8 cellular contexts compared by ENCODE assay signal in the genomic region with DNA sequence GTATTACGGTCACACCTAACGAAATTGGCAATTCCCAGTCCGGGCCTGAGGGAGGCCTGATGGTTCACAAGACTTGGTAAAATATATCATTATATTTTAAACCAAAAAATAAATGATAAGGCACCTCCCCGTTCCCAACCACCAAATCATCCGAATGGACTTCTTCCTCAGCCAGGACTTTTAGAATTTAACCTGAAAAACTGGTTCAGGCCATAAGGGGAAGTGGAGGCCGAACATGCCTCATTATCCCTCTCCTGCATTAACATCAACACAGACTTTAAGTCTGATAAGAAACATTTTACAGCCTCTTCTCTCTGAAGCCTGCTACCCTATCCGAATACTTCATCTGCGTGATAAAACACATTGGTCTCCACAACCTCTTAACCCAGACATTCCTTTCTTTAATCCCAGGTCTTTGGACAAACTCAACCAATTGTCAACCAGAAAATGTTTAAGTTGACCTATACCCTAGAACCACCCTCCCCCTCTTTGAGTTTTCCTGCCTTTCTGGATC. TPM values are rescaled to one million over a fixed set of nuclear protein-coding genes. Genes with fewer than 3 reads are reported as not detected.
DNase-seq lines count a peak whose midpoint lies in the region; ATAC-seq, FAIRE-seq and TF ChIP-seq lines count a peak whose summit lies in the region.

No MANE protein-coding gene starts in this region.

- TF ChIP-seq POLR2A in vagina (IDR thresholded peaks at IDR 0.05) = no peak

- H3K27me3 ChIP-seq in right atrium auricular region (no peaks in the 10 kb centered on the region), brain microvascular endothelial cell (replicated peaks) (no peaks in the 10 kb centered on the region), mesendoderm (ENCODE audit: insufficient read depth, low read length, poor library complexity) (no peaks in the 10 kb centered on the region), vagina (no peaks in the 10 kb centered on the region)

- intact Hi-C loops in Right ventricle myocardium inferior (cut with DNase I) = loop anchor here (5.0 kb wide), 2 partner anchors 92 to 112 kb away; no protein-coding TSS in a partner anchor
- intact Hi-C loops in vagina (cut with DNase I) = no loop called here

- no peak overlapping the region for H2BK5ac ChIP-seq in mesendoderm (ENCODE audit: low read length)

- no peak overlapping the region for H2AK5ac ChIP-seq in mesendoderm (ENCODE audit: low read length)

- no peak overlapping the region for H4K5ac ChIP-seq in mesendoderm (ENCODE audit: low read length)

- no peaks in the 10 kb centered on the region for H3K79me1 ChIP-seq in mesendoderm (ENCODE audit: low read length)

- in situ Hi-C loops in brain microvascular endothelial cell (cut with HindIII; ENCODE audit: low pct_ligation_motif_present, low sequenced_read_pairs) = no loop called here

- peak overlapping the region; percentile 77 to 92 for H3K4me3 ChIP-seq in right atrium auricular region
- peak overlapping the region; percentile 66 for H3K4me3 ChIP-seq in brain microvascular endothelial cell (ENCODE audit: low read depth, low read length)
- H3K4me3 ChIP-seq in mesendoderm (ENCODE audit: low read length) = no peak overlapping the region
- peak overlapping the region; percentile 78 to 91 for H3K4me3 ChIP-seq in vagina

- FAIRE-seq in HTR-8/SVneo (lab: Jason Lieb, UNC) = no peak

- H3K36me3 ChIP-seq in right atrium auricular region = no peaks in the 10 kb centered on the region
- no peaks in the 10 kb centered on the region for H3K36me3 ChIP-seq in brain microvascular endothelial cell (replicated peaks)
- H3K36me3 ChIP-seq in mesendoderm (ENCODE audit: control insufficient read depth, insufficient read depth, low read length) = no peaks in the 10 kb centered on the region
- no peaks in the 10 kb centered on the region for H3K36me3 ChIP-seq in vagina

- H3K23ac ChIP-seq in mesendoderm (ENCODE audit: low read length) = no peak overlapping the region

- DNase-seq in right atrium auricular region (ENCODE audit: low spot score) (no peak), Right ventricle myocardium inferior (ENCODE audit: missing footprints) (no peak), brain microvascular endothelial cell (no peak), mesendoderm (no peak), vagina (ENCODE audit: extremely low spot score in 2 of 2) (no peak), HTR-8/SVneo (ENCODE audit: insufficient read length, low spot score) (no peak)

- no peak overlapping the region for H2BK15ac ChIP-seq in mesendoderm (replicated peaks; ENCODE audit: low read depth)

- H3K4ac ChIP-seq in mesendoderm (ENCODE audit: low read depth, low read length) = no peak overlapping the region

- H3K9me3 ChIP-seq in right atrium auricular region (no peaks in the 10 kb centered on the region), vagina (no peaks in the 10 kb centered on the region)

- no CpG with 5 or more reads among the region's 8 CpGs for WGBS in mesendoderm (ENCODE audit: extremely low coverage, insufficient coverage, low lambda C conversion rate)

- H4K8ac ChIP-seq in mesendoderm (ENCODE audit: low read depth, low read length) = peak overlapping the region; percentile 93

- TF ChIP-seq CTCF in right atrium auricular region (IDR thresholded peaks at IDR 0.05) (no peak), brain microvascular endothelial cell (IDR thresholded peaks at IDR 0.05; ENCODE audit: low read depth, low read length, missing control alignments) (no peak), vagina (IDR thresholded peaks at IDR 0.05) (no peak)

- no peak overlapping the region for H2BK120ac ChIP-seq in mesendoderm (ENCODE audit: low read depth, low read length)

- H3K4me1 ChIP-seq in right atrium auricular region (peaks cover 0 to 25% of the 10 kb centered on the region in 2 donors), mesendoderm (ENCODE audit: control insufficient read depth, low read depth, low read length) (no peaks in the 10 kb centered on the region), vagina (peaks cover 23% of the 10 kb centered on the region)

- ATAC-seq in Right ventricle myocardium inferior (no peak), GM21723 (IDR thresholded peaks at IDR 0.05; ENCODE audit: unreplicated experiment) (no peak), HG02588 (IDR thresholded peaks at IDR 0.05; ENCODE audit: unreplicated experiment) (no peak)

- H3K27ac ChIP-seq in right atrium auricular region = peak overlapping the region; percentile 91 to 92
- no peak overlapping the region for H3K27ac ChIP-seq in brain microvascular endothelial cell
- no peak overlapping the region for H3K27ac ChIP-seq in mesendoderm (ENCODE audit: low read depth, low read length)
- peak overlapping the region; percentile 92 for H3K27ac ChIP-seq in vagina

- no peak overlapping the region for H3K18ac ChIP-seq in mesendoderm (ENCODE audit: low read length)

- H3K9ac ChIP-seq in mesendoderm (ENCODE audit: low read length) = peak overlapping the region; percentile 57

- no peaks in the 10 kb centered on the region for H3K79me2 ChIP-seq in mesendoderm (ENCODE audit: control insufficient read depth, insufficient read depth, low read length)

- no peak overlapping the region for H3K4me2 ChIP-seq in mesendoderm (ENCODE audit: low read length)

- no peak overlapping the region for H3K56ac ChIP-seq in mesendoderm (ENCODE audit: low read length)

RNA-seq across cellular contexts. Expression of gene SLC41A3, which starts 0.8 kb away (rescaled TPM):
- total RNA-seq in right atrium auricular region (10 to 100 TPM; 34.1 to 39.6 TPM), Right ventricle myocardium inferior (36.2 TPM), vagina (62.9 TPM)
- 25.6 TPM for polyA plus RNA-seq in mesendoderm (2013, experiment 1 of 2)
- polyA plus RNA-seq in mesendoderm (2013, experiment 2 of 2) = 26.0 TPM

Comparison
In these comparisons a context has a peak if more than half of its experiments do, and no peak if none do; other contexts are left out.
1. H3K27ac ChIP-seq: peak in right atrium auricular region (2 of 2) and vagina (single experiment); none in brain microvascular endothelial cell (single experiment) and mesendoderm (single experiment).